ENCODE assay signal across 1 cellular context in the genomic region with DNA sequence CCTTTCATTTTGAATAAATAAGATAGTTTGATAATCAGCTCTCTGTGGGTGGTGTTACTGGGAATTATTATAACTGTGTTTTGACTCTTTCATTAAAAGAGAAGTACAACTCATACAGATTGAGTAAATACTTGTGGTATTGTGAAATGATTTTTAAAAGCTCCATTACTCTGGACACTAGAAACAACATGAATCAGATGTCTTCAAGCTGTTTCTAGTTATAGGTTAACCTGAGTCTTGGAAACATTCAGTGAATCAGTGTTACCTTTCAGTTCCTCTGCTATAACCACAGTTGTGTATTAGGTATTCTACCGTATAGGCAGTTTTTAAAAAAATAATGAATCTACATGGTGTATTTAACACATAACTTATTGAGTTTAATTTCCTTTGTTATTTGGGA.
TF ChIP-seq lines count a peak whose summit lies in the region.

No MANE protein-coding gene starts in this region.

TF ChIP-seq in GM12878, 131 proteins besides CTCF, POLR2A, EP300 and RAD21 (continued from another document and continues in another):
- no peak for TF ChIP-seq MYC (IDR thresholded peaks at IDR 0.05; ENCODE audit: insufficient read depth, insufficient read length, insufficient replicate concordance, low read length, severe bottlenecking)
- no peak for TF ChIP-seq TCF7 (IDR thresholded peaks at IDR 0.05; ENCODE audit: borderline replicate concordance)
- TF ChIP-seq, protein P1, sequence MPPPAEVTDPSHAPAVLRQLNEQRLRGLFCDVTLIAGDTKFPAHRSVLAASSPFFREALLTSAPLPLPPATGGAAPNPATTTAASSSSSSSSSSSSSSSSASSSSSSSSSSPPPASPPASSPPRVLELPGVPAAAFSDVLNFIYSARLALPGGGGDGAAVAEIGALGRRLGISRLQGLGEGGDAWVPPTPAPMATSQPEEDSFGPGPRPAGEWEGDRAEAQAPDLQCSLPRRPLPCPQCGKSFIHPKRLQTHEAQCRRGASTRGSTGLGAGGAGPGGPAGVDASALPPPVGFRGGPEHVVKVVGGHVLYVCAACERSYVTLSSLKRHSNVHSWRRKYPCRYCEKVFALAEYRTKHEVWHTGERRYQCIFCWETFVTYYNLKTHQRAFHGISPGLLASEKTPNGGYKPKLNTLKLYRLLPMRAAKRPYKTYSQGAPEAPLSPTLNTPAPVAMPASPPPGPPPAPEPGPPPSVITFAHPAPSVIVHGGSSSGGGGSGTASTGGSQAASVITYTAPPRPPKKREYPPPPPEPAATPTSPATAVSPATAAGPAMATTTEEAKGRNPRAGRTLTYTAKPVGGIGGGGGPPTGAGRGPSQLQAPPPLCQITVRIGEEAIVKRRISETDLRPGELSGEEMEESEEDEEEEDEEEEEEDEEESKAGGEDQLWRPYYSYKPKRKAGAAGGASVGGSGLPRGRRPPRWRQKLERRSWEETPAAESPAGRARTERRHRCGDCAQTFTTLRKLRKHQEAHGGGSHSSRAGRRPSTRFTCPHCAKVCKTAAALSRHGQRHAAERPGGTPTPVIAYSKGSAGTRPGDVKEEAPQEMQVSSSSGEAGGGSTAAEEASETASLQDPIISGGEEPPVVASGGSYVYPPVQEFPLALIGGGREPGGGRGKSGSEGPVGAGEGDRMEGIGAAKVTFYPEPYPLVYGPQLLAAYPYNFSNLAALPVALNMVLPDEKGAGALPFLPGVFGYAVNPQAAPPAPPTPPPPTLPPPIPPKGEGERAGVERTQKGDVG (CRISPR knock-in tag; IDR thresholded peaks at IDR 0.05) = no peak
- TF ChIP-seq SREBF2 (IDR thresholded peaks at IDR 0.05; ENCODE audit: low read length) = no peak
- TF ChIP-seq IRF4 (IDR thresholded peaks at IDR 0.05; ENCODE audit: low read depth, low read length) = no peak
- TF ChIP-seq ETV6 (conservative IDR thresholded peaks at IDR 0.05 in 1 of 2, IDR thresholded peaks at IDR 0.05 in 1 of 2; ENCODE audit: borderline replicate concordance in 1 of 2, low read depth in 1 of 2) = no peak
- TF ChIP-seq SPI1 (IDR thresholded peaks at IDR 0.05; ENCODE audit: borderline replicate concordance, insufficient read depth, low read depth, low read length) = peak; percentile 62; the same call in 1 of the 2 replicates
- peak; percentile 22 for TF ChIP-seq SKIL (IDR thresholded peaks at IDR 0.05; ENCODE audit: low read depth, poor library complexity, severe bottlenecking)
- 0 out of 2 replicates have a peak, but pooled peaks have one; percentile 28 for TF ChIP-seq BMI1 (IDR thresholded peaks at IDR 0.05; ENCODE audit: borderline replicate concordance)
- TF ChIP-seq BCL11A (IDR thresholded peaks at IDR 0.05; ENCODE audit: low read depth, low read length) = no peak
- no peak for TF ChIP-seq NFYA (IDR thresholded peaks at IDR 0.05; ENCODE audit: borderline replicate concordance, low read depth, low read length)
- no peak for TF ChIP-seq PBX3 (IDR thresholded peaks at IDR 0.05; ENCODE audit: insufficient replicate concordance, low read depth, low read length)
- peak; percentile 71; the same call in 1 of the 2 replicates for TF ChIP-seq RCOR1 (conservative IDR thresholded peaks at IDR 0.05; ENCODE audit: low read depth, low read length)
- TF ChIP-seq ATF2 (IDR thresholded peaks at IDR 0.05; ENCODE audit: low read length) = no peak
- TF ChIP-seq ASH2L (IDR thresholded peaks at IDR 0.05; ENCODE audit: borderline replicate concordance, low read depth) = no peak
- TF ChIP-seq SP1 (IDR thresholded peaks at IDR 0.05; ENCODE audit: low read depth, low read length) = no peak
- no peak for TF ChIP-seq TBL1XR1 (IDR thresholded peaks at IDR 0.05; ENCODE audit: low read depth, low read length)
- TF ChIP-seq, protein P2, sequence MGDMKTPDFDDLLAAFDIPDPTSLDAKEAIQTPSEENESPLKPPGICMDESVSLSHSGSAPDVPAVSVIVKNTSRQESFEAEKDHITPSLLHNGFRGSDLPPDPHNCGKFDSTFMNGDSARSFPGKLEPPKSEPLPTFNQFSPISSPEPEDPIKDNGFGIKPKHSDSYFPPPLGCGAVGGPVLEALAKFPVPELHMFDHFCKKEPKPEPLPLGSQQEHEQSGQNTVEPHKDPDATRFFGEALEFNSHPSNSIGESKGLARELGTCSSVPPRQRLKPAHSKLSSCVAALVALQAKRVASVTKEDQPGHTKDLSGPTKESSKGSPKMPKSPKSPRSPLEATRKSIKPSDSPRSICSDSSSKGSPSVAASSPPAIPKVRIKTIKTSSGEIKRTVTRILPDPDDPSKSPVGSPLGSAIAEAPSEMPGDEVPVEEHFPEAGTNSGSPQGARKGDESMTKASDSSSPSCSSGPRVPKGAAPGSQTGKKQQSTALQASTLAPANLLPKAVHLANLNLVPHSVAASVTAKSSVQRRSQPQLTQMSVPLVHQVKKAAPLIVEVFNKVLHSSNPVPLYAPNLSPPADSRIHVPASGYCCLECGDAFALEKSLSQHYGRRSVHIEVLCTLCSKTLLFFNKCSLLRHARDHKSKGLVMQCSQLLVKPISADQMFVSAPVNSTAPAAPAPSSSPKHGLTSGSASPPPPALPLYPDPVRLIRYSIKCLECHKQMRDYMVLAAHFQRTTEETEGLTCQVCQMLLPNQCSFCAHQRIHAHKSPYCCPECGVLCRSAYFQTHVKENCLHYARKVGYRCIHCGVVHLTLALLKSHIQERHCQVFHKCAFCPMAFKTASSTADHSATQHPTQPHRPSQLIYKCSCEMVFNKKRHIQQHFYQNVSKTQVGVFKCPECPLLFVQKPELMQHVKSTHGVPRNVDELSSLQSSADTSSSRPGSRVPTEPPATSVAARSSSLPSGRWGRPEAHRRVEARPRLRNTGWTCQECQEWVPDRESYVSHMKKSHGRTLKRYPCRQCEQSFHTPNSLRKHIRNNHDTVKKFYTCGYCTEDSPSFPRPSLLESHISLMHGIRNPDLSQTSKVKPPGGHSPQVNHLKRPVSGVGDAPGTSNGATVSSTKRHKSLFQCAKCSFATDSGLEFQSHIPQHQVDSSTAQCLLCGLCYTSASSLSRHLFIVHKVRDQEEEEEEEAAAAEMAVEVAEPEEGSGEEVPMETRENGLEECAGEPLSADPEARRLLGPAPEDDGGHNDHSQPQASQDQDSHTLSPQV (IDR thresholded peaks at IDR 0.05) = no peak
- no peak for TF ChIP-seq MAX (IDR thresholded peaks at IDR 0.05; ENCODE audit: low read depth, low read length)
- 0 out of 2 replicates have a peak, but pooled peaks have one; percentile 17 for TF ChIP-seq NR2F1 (conservative IDR thresholded peaks at IDR 0.05)
- peak; percentile 86; the same call in 1 of the 2 replicates for TF ChIP-seq MTA2 (IDR thresholded peaks at IDR 0.05; ENCODE audit: low read depth)
- no peak for TF ChIP-seq ZNF217 (IDR thresholded peaks at IDR 0.05)
- no peak for TF ChIP-seq RAD51 (IDR thresholded peaks at IDR 0.05)
- TF ChIP-seq ZNF622 (IDR thresholded peaks at IDR 0.05) = no peak
- no peak for TF ChIP-seq RBBP5 (conservative IDR thresholded peaks at IDR 0.05)
- TF ChIP-seq, protein P3, sequence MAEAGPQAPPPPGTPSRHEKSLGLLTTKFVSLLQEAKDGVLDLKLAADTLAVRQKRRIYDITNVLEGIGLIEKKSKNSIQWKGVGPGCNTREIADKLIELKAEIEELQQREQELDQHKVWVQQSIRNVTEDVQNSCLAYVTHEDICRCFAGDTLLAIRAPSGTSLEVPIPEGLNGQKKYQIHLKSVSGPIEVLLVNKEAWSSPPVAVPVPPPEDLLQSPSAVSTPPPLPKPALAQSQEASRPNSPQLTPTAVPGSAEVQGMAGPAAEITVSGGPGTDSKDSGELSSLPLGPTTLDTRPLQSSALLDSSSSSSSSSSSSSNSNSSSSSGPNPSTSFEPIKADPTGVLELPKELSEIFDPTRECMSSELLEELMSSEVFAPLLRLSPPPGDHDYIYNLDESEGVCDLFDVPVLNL (IDR thresholded peaks at IDR 0.05; ENCODE audit: low read depth, low read length) = no peak
- no peak for TF ChIP-seq JUNB (IDR thresholded peaks at IDR 0.05)
- TF ChIP-seq, protein P4, sequence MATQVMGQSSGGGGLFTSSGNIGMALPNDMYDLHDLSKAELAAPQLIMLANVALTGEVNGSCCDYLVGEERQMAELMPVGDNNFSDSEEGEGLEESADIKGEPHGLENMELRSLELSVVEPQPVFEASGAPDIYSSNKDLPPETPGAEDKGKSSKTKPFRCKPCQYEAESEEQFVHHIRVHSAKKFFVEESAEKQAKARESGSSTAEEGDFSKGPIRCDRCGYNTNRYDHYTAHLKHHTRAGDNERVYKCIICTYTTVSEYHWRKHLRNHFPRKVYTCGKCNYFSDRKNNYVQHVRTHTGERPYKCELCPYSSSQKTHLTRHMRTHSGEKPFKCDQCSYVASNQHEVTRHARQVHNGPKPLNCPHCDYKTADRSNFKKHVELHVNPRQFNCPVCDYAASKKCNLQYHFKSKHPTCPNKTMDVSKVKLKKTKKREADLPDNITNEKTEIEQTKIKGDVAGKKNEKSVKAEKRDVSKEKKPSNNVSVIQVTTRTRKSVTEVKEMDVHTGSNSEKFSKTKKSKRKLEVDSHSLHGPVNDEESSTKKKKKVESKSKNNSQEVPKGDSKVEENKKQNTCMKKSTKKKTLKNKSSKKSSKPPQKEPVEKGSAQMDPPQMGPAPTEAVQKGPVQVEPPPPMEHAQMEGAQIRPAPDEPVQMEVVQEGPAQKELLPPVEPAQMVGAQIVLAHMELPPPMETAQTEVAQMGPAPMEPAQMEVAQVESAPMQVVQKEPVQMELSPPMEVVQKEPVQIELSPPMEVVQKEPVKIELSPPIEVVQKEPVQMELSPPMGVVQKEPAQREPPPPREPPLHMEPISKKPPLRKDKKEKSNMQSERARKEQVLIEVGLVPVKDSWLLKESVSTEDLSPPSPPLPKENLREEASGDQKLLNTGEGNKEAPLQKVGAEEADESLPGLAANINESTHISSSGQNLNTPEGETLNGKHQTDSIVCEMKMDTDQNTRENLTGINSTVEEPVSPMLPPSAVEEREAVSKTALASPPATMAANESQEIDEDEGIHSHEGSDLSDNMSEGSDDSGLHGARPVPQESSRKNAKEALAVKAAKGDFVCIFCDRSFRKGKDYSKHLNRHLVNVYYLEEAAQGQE (IDR thresholded peaks at IDR 0.05; ENCODE audit: low read depth, low read length) = no peak
- TF ChIP-seq MXI1 (IDR thresholded peaks at IDR 0.05; ENCODE audit: low read depth, low read length) = peak; percentile 58; the same call in 1 of the 2 replicates
- TF ChIP-seq ESRRA (IDR thresholded peaks at IDR 0.05; ENCODE audit: low read length) = no peak
- peak; percentile 48 for TF ChIP-seq ATF7 (IDR thresholded peaks at IDR 0.05; ENCODE audit: low read depth)
- TF ChIP-seq ZBED1 (IDR thresholded peaks at IDR 0.05; ENCODE audit: borderline replicate concordance) = no peak
- no peak for TF ChIP-seq FOXK2 (IDR thresholded peaks at IDR 0.05)
- peak in 1 of 2 experiments; percentile 61; a peak in 2 of 4 replicates for TF ChIP-seq IKZF2 (IDR thresholded peaks at IDR 0.05)
- TF ChIP-seq, protein P5, sequence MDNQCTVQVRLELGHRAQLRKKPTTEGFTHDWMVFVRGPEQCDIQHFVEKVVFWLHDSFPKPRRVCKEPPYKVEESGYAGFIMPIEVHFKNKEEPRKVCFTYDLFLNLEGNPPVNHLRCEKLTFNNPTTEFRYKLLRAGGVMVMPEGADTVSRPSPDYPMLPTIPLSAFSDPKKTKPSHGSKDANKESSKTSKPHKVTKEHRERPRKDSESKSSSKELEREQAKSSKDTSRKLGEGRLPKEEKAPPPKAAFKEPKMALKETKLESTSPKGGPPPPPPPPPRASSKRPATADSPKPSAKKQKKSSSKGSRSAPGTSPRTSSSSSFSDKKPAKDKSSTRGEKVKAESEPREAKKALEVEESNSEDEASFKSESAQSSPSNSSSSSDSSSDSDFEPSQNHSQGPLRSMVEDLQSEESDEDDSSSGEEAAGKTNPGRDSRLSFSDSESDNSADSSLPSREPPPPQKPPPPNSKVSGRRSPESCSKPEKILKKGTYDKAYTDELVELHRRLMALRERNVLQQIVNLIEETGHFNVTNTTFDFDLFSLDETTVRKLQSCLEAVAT (IDR thresholded peaks at IDR 0.05) = peak; percentile 45; the same call in 1 of the 2 replicates
- TF ChIP-seq KLF5 (IDR thresholded peaks at IDR 0.05; ENCODE audit: partially characterized antibody) = no peak
